1 cellular context compared by ENCODE assay signal in the genomic region with DNA sequence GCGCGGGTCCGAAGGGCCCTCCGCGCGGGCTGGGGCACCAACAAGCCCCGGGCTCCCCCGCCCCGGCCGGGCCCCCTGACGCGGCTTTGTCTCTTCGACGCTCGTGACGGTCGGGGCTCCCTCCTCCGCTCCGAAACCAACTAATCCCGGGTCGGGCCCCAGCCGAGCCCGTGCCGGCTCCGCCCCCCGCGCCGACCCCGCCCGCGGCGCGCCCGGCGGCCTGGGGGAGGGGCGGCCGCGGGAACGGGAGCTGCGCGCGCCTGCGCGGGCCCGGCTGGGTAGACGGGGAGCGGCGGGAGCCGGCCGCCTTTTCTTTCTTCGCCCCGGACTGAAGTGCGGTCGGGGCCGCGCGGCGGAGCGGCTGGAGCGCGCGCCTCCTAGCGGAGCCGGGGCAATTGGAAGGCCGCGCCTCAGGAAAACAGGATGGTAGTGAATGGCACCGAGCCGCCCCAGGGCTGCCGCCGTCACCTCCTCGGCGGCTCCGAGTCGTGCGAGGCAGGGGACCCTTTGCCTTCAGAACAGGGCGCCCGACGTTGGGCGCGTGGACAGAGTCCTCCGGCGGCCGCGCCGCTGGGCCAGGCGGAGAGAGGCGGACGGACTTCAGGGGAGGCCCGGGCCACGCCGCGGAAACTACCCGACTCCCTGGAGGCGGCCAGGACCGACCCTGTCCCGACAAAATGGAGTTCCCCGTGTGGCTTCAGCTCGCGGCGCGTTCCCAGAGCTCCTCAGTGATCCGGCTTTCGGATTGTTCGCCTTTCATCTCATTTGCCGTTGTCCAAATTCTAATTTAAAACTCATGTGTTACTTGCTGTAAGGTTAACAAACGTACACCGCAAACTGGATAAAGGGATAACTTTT.
A peak's percentile ranks its signal among the peaks of the same experiment; 100 is the strongest.
TF ChIP-seq lines count a peak whose summit lies in the region.

A gene with protein sequence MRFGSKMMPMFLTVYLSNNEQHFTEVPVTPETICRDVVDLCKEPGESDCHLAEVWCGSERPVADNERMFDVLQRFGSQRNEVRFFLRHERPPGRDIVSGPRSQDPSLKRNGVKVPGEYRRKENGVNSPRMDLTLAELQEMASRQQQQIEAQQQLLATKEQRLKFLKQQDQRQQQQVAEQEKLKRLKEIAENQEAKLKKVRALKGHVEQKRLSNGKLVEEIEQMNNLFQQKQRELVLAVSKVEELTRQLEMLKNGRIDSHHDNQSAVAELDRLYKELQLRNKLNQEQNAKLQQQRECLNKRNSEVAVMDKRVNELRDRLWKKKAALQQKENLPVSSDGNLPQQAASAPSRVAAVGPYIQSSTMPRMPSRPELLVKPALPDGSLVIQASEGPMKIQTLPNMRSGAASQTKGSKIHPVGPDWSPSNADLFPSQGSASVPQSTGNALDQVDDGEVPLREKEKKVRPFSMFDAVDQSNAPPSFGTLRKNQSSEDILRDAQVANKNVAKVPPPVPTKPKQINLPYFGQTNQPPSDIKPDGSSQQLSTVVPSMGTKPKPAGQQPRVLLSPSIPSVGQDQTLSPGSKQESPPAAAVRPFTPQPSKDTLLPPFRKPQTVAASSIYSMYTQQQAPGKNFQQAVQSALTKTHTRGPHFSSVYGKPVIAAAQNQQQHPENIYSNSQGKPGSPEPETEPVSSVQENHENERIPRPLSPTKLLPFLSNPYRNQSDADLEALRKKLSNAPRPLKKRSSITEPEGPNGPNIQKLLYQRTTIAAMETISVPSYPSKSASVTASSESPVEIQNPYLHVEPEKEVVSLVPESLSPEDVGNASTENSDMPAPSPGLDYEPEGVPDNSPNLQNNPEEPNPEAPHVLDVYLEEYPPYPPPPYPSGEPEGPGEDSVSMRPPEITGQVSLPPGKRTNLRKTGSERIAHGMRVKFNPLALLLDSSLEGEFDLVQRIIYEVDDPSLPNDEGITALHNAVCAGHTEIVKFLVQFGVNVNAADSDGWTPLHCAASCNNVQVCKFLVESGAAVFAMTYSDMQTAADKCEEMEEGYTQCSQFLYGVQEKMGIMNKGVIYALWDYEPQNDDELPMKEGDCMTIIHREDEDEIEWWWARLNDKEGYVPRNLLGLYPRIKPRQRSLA (minus strand): TSS at position 138 of the 858 bp plus-strand sequence. CDS start 267 bp downstream, outside the sequence.

TF ChIP-seq in HepG2, 621 proteins besides CTCF, POLR2A, EP300 and RAD21 (continued from another document and continues in another):
- TF ChIP-seq, protein P1, sequence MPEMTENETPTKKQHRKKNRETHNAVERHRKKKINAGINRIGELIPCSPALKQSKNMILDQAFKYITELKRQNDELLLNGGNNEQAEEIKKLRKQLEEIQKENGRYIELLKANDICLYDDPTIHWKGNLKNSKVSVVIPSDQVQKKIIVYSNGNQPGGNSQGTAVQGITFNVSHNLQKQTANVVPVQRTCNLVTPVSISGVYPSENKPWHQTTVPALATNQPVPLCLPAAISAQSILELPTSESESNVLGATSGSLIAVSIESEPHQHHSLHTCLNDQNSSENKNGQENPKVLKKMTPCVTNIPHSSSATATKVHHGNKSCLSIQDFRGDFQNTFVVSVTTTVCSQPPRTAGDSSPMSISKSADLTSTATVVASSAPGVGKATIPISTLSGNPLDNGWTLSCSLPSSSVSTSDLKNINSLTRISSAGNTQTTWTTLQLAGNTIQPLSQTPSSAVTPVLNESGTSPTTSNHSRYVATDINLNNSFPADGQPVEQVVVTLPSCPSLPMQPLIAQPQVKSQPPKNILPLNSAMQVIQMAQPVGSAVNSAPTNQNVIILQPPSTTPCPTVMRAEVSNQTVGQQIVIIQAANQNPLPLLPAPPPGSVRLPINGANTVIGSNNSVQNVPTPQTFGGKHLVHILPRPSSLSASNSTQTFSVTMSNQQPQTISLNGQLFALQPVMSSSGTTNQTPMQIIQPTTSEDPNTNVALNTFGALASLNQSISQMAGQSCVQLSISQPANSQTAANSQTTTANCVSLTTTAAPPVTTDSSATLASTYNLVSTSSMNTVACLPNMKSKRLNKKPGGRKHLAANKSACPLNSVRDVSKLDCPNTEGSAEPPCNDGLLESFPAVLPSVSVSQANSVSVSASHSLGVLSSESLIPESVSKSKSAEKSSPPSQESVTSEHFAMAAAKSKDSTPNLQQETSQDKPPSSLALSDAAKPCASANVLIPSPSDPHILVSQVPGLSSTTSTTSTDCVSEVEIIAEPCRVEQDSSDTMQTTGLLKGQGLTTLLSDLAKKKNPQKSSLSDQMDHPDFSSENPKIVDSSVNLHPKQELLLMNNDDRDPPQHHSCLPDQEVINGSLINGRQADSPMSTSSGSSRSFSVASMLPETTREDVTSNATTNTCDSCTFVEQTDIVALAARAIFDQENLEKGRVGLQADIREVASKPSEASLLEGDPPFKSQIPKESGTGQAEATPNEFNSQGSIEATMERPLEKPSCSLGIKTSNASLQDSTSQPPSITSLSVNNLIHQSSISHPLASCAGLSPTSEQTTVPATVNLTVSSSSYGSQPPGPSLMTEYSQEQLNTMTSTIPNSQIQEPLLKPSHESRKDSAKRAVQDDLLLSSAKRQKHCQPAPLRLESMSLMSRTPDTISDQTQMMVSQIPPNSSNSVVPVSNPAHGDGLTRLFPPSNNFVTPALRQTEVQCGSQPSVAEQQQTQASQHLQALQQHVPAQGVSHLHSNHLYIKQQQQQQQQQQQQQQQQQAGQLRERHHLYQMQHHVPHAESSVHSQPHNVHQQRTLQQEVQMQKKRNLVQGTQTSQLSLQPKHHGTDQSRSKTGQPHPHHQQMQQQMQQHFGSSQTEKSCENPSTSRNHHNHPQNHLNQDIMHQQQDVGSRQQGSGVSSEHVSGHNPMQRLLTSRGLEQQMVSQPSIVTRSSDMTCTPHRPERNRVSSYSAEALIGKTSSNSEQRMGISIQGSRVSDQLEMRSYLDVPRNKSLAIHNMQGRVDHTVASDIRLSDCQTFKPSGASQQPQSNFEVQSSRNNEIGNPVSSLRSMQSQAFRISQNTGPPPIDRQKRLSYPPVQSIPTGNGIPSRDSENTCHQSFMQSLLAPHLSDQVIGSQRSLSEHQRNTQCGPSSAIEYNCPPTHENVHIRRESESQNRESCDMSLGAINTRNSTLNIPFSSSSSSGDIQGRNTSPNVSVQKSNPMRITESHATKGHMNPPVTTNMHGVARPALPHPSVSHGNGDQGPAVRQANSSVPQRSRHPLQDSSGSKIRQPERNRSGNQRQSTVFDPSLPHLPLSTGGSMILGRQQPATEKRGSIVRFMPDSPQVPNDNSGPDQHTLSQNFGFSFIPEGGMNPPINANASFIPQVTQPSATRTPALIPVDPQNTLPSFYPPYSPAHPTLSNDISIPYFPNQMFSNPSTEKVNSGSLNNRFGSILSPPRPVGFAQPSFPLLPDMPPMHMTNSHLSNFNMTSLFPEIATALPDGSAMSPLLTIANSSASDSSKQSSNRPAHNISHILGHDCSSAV (CRISPR knock-in tag; IDR thresholded peaks at IDR 0.05; ENCODE audit: borderline replicate concordance) = no peak
- TF ChIP-seq MAX (IDR thresholded peaks at IDR 0.05) (peak; percentile 42), NR0B2 (CRISPR knock-in tag; IDR thresholded peaks at IDR 0.05) (no peak), HOXA3 (CRISPR knock-in tag; IDR thresholded peaks at IDR 0.05) (peak; percentile 63), MLLT10 (CRISPR knock-in tag; IDR thresholded peaks at IDR 0.05) (no peak), JUN (CRISPR knock-in tag; IDR thresholded peaks at IDR 0.05) (no peak), ZEB1 (IDR thresholded peaks at IDR 0.05; ENCODE audit: insufficient replicate concordance, low read depth) (no peak), FLYWCH1 (CRISPR knock-in tag; IDR thresholded peaks at IDR 0.05) (no peak), ZBTB42 (CRISPR knock-in tag; IDR thresholded peaks at IDR 0.05) (no peak), SKIL (CRISPR knock-in tag; IDR thresholded peaks at IDR 0.05; ENCODE audit: borderline replicate concordance) (no peak), ZNF646 (CRISPR knock-in tag; IDR thresholded peaks at IDR 0.05) (no peak), NFE2L2 (IDR thresholded peaks at IDR 0.05; ENCODE audit: low read length) (no peak), IKZF4 (CRISPR knock-in tag; IDR thresholded peaks at IDR 0.05; ENCODE audit: borderline replicate concordance, low read depth, not compliant biosample characterization) (no peak), KLF13 (CRISPR knock-in tag; IDR thresholded peaks at IDR 0.05) (no peak; the same call in 1 of the 2 replicates), ZSCAN9 (CRISPR knock-in tag; IDR thresholded peaks at IDR 0.05; ENCODE audit: borderline replicate concordance) (no peak; the same call in 1 of the 2 replicates), ZNF460 (CRISPR knock-in tag; IDR thresholded peaks at IDR 0.05; ENCODE audit: borderline replicate concordance) (no peak; the same call in 1 of the 2 replicates), SOX5 (CRISPR knock-in tag; IDR thresholded peaks at IDR 0.05; ENCODE audit: borderline replicate concordance) (peak; percentile 19; the same call in 1 of the 2 replicates)
- TF ChIP-seq, protein P2, sequence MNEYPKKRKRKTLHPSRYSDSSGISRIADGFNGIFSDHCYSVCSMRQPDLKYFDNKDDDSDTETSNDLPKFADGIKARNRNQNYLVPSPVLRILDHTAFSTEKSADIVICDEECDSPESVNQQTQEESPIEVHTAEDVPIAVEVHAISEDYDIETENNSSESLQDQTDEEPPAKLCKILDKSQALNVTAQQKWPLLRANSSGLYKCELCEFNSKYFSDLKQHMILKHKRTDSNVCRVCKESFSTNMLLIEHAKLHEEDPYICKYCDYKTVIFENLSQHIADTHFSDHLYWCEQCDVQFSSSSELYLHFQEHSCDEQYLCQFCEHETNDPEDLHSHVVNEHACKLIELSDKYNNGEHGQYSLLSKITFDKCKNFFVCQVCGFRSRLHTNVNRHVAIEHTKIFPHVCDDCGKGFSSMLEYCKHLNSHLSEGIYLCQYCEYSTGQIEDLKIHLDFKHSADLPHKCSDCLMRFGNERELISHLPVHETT (CRISPR knock-in tag; conservative IDR thresholded peaks at IDR 0.05) = peak; percentile 68; the same call in 1 of the 2 replicates
